1 cellular context compared by ENCODE assay signal in the genomic region with DNA sequence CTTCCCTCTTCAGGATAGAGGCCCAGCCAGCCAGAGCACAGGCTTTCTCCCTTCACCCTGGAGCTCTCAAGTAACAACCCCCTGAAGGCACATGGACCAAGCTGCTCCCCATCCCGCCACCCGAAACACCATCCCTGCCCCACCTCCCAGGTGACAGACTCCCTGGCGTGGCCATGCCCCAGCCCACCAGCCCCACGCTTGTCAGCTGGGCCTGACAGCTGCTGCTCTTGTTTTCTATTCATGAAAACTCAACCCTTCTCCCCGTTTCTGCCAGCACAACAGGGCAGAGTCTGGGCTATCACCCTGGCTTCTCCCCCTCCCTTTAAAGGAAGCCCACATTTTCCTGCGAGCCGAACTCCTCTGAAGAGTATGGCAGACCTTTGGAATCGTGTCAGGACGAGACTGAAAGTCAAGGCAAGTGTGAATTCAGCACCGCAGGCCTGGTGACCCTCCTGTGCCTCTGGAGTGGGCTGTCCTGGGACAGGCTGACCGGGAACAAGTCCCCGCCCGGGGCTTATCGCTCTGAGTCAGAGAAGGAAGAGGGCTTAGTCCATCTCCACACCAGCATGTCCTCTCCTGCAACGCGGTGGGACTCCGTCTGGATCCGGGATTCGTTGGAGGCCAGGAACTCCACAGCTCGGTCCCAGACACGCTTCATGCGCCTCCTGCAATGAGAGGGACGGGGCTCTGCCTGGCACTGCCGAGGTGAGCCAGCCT.
TF ChIP-seq lines count a peak whose summit lies in the region.

No MANE protein-coding gene starts in this region.

TF ChIP-seq in endothelial cell of umbilical vein, 7 proteins besides CTCF, POLR2A, EP300 and RAD21:
- peak; percentile 42 for TF ChIP-seq POLR2AphosphoS5 (IDR thresholded peaks at IDR 0.05; ENCODE audit: insufficient read depth, low read depth, low read length)
- no peak for TF ChIP-seq JUN (IDR thresholded peaks at IDR 0.05; ENCODE audit: borderline replicate concordance, insufficient read depth, insufficient read length, low read depth)
- TF ChIP-seq MYC (IDR thresholded peaks at IDR 0.05; ENCODE audit: low read depth, low read length) = no peak
- peak; percentile 35 for TF ChIP-seq FOS (IDR thresholded peaks at IDR 0.05; ENCODE audit: borderline replicate concordance, insufficient read depth, low read length)
- peak; percentile 52 for TF ChIP-seq GATA2 (IDR thresholded peaks at IDR 0.05; ENCODE audit: insufficient read depth, insufficient read length, low read depth, low read length)
- TF ChIP-seq EZH2 (IDR thresholded peaks at IDR 0.05; ENCODE audit: borderline replicate concordance, low read depth, low read length, severe bottlenecking) = no peak
- TF ChIP-seq, protein P1, sequence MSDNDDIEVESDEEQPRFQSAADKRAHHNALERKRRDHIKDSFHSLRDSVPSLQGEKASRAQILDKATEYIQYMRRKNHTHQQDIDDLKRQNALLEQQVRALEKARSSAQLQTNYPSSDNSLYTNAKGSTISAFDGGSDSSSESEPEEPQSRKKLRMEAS (IDR thresholded peaks at IDR 0.05; ENCODE audit: insufficient read depth, insufficient read length) = no peak
TF ChIP-seq in endothelial cell of umbilical vein: peak in this region for 3.
